Comparison of ENCODE assay signal across 18 cellular contexts in the genomic region with DNA sequence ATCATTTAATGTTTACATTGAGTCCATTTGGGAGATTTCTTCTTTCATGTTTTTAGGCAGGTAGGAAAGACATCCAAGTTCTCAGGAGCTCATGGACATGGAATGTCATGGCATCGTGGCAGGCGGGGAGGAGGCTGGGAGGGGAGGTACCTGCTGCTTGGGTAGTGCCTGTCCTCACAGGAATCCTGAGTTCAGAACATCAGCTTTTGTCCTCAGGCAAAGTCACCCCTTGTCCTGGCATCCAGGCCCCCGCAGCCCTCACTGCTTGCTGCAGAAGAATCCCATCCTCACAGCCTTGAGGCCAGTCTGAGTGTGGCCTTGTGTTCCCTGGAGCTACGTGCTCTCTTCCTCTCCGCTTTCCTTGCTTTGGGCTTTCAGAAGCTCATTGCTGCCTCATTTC.
A peak's percentile ranks its signal among the peaks of the same experiment; 100 is the strongest.
DNase-seq lines count a peak whose midpoint lies in the region; TF ChIP-seq lines count a peak whose summit lies in the region.
"Had no signal": no experiment of that assay in that cellular context is flagged by ENCODE, and none has a peak within 500 bp of the region (broad histone marks: within the 10 kb centered on the region; RNA-seq: fewer than 3 reads in every experiment).

No MANE protein-coding gene starts in this region.

- no peak overlapping the region for H3K4me3 ChIP-seq in BLaER1 treated with 17β-estradiol and CSF1 and Interleukin-3, amounts not matched to agents 10 nM and 100 nM
- H3K4me3 ChIP-seq in HEK293 (ENCODE audit: low read depth, low read length) (no peak overlapping the region), neuronal stem cell (ENCODE audit: low read length in 2 of 2) (peak overlapping the region in 1 of 2 donors; percentile 19)

- H3K14ac ChIP-seq in neuronal stem cell (ENCODE audit: low read length) = no peak overlapping the region

- H4K8ac ChIP-seq in neuronal stem cell (ENCODE audit: low read depth, low read length) = no peak overlapping the region

- no peak for DNase-seq in glutamatergic neuron
- DNase-seq in neuronal stem cell (ENCODE audit: low spot score) = no peak
- no peak for DNase-seq in ACHN
- DNase-seq in SKM-1 (lab: John Stamatoyannopoulos, UW; ENCODE audit: unreplicated experiment) = no peak
- no peak for DNase-seq in DMS114 treated with DMSO at 0.1 percent for 48 hours (lab: John Stamatoyannopoulos, UW; ENCODE audit: unreplicated experiment)
- DNase-seq: Caco-2; CD4-positive, alpha-beta memory T cell; H7; NCI-H1105; NCI-H146; NCI-H2029; NCI-H2227 treated with DMSO at 0.1 percent for 48 hours; NCI-H510A treated with DMSO at 0.1 percent for 48 hours; NCI-H748 treated with DMSO at 0.1 percent for 48 hours; NK-92 treated with Interleukin-12 subunit alpha and Interleukin-12 subunit beta, amount 100 ng/mL, for 24 hours; T-cell had no signal

- WGBS in neuronal stem cell (ENCODE audit: extremely low coverage in 2 of 2, insufficient read length in 2 of 2, insufficient replicate concordance in 1 of 2), 2 donors = no CpG with 5 or more reads among the region's 5 CpGs

- POLR2A ChIA-PET in HEK293 (lab: Yijun Ruan, JAX) = no interaction called here

- peaks cover 71% of the 10 kb centered on the region for H3K4me1 Mint-ChIP-seq in glutamatergic neuron (ENCODE audit: low read depth, unreplicated experiment)
- H3K4me1 Mint-ChIP-seq: T-cell had no signal

- no peak overlapping the region for H3K4ac ChIP-seq in neuronal stem cell (ENCODE audit: low read length)

- peak overlapping the region; percentile 73 for H3K4me3 Mint-ChIP-seq in glutamatergic neuron (ENCODE audit: unreplicated experiment)
- H3K4me3 Mint-ChIP-seq: CD4-positive, alpha-beta memory T cell; T-cell had no signal

- CTCF ChIA-PET in HEK293 (lab: Yijun Ruan, JAX) = no interaction called here

- H3K23ac ChIP-seq in neuronal stem cell (ENCODE audit: low read depth, low read length, poor library complexity) = no peak overlapping the region

- H3K27me3 Mint-ChIP-seq in glutamatergic neuron (ENCODE audit: unreplicated experiment) = peaks cover 10% of the 10 kb centered on the region

- H2BK15ac ChIP-seq in neuronal stem cell (ENCODE audit: low read length) = no peak overlapping the region

- no peak overlapping the region for H2BK120ac ChIP-seq in neuronal stem cell (ENCODE audit: low read depth, low read length)

- TF ChIP-seq CTCF in HEK293 (tag by site-specific recombination; IDR thresholded peaks at IDR 0.05) = 0 out of 2 replicates have a peak, but pooled peaks have one; percentile 7
- TF ChIP-seq CTCF in glutamatergic neuron (IDR thresholded peaks at IDR 0.05; ENCODE audit: partially characterized antibody, unreplicated experiment) = no peak

- H3K27ac ChIP-seq in BLaER1 treated with 17β-estradiol and CSF1 and Interleukin-3, amounts not matched to agents 10 nM and 100 nM = no peak overlapping the region; a peak in 1 of 22 replicates
- H3K27ac ChIP-seq in HEK293 (ENCODE audit: extremely low read depth, low read depth, low read length) (no peak overlapping the region; the same call in 1 of the 2 replicates), neuronal stem cell (replicated peaks; ENCODE audit: low read length) (no peak overlapping the region)

- no peak overlapping the region for H4K91ac ChIP-seq in neuronal stem cell (ENCODE audit: low read depth, low read length, poor library complexity)

- H2AFZ ChIP-seq in neuronal stem cell (ENCODE audit: low read length) = peak overlapping the region; percentile 43

- H3K9ac ChIP-seq in BLaER1 treated with 17β-estradiol and CSF1 and Interleukin-3, amounts not matched to agents 10 nM and 100 nM = no peak overlapping the region
- H3K9ac ChIP-seq in neuronal stem cell (ENCODE audit: low read depth, low read length, poor library complexity) = no peak overlapping the region

- in situ Hi-C loops in ACHN (cut with HindIII; ENCODE audit: low pct_ligation_motif_present, low pct_unique_long_range_greater_than_20kb, low sequenced_read_pairs) = no loop called here

- peak overlapping the region in 10 of 11 experiments; percentile 23 to 54 (median 41); a peak in 19 of 22 replicates for H3K4me2 ChIP-seq in BLaER1 treated with 17β-estradiol and CSF1 and Interleukin-3, amounts not matched to agents 10 nM and 100 nM
- no peak overlapping the region for H3K4me2 ChIP-seq in neuronal stem cell (ENCODE audit: insufficient read depth, low read length, poor library complexity, severe bottlenecking)

- no peaks in the 10 kb centered on the region for H3K79me1 ChIP-seq in neuronal stem cell (ENCODE audit: low read depth, low read length)

- H4K20me1 ChIP-seq in BLaER1 treated with 17β-estradiol and CSF1 and Interleukin-3, amounts not matched to agents 10 nM and 100 nM = no peaks in the 10 kb centered on the region

- no peak overlapping the region for H2BK5ac ChIP-seq in neuronal stem cell (ENCODE audit: low read length)

- H3K27me3 ChIP-seq in BLaER1 treated with 17β-estradiol and CSF1 and Interleukin-3, amounts not matched to agents 10 nM and 100 nM = 0 out of 22 replicates have a peak, but pooled peaks cover 0 to 5% (median 0%) of the 10 kb centered on the region in 11 experiments
- no peaks in the 10 kb centered on the region for H3K27me3 ChIP-seq in neuronal stem cell (ENCODE audit: control insufficient read depth in 3 of 3, insufficient read depth in 3 of 3, low read depth in 1 of 3, low read length in 3 of 3)

- H3K36me3 Mint-ChIP-seq in glutamatergic neuron (ENCODE audit: unreplicated experiment) = no peaks in the 10 kb centered on the region
- H3K36me3 Mint-ChIP-seq: CD4-positive, alpha-beta memory T cell; T-cell had no signal

- peaks cover 15% of the 10 kb centered on the region for H3K9me3 Mint-ChIP-seq in glutamatergic neuron (ENCODE audit: unreplicated experiment)
- H3K9me3 Mint-ChIP-seq: CD4-positive, alpha-beta memory T cell; T-cell had no signal

- H3K36me3 ChIP-seq in BLaER1 treated with 17β-estradiol and CSF1 and Interleukin-3, amounts not matched to agents 10 nM and 100 nM = no peaks in the 10 kb centered on the region
- H3K36me3 ChIP-seq in HEK293 (ENCODE audit: control insufficient read depth in 2 of 2, insufficient read depth in 1 of 2, low read length in 2 of 2) (no peaks in the 10 kb centered on the region), neuronal stem cell (replicated peaks in 1 of 2; ENCODE audit: control insufficient read depth in 2 of 2, insufficient read depth in 2 of 2, low read length in 2 of 2) (no peaks in the 10 kb centered on the region)

- peaks cover 0 to 51% (median 43%) of the 10 kb centered on the region in 10 experiments; a peak in 16 of 20 replicates for H3K4me1 ChIP-seq in BLaER1 treated with 17β-estradiol and CSF1 and Interleukin-3, amounts not matched to agents 10 nM and 100 nM
- H3K4me1 ChIP-seq in HEK293 (ENCODE audit: control insufficient read depth, insufficient read depth, low read length) (peaks cover 15% of the 10 kb centered on the region), neuronal stem cell (ENCODE audit: control insufficient read depth in 2 of 2, insufficient read depth in 1 of 2, low read depth in 1 of 2, low read length in 2 of 2) (peaks cover 22 to 23% of the 10 kb centered on the region in 2 donors)
- H3K4me1 ChIP-seq: Caco-2 had no signal

- H2AK5ac ChIP-seq in neuronal stem cell (ENCODE audit: low read depth, low read length) = no peak overlapping the region

- H3K27ac Mint-ChIP-seq in glutamatergic neuron (ENCODE audit: unreplicated experiment) = peak overlapping the region; percentile 95
- H3K27ac Mint-ChIP-seq: CD4-positive, alpha-beta memory T cell; T-cell had no signal

- H3K9me3 ChIP-seq in BLaER1 treated with 17β-estradiol and CSF1 and Interleukin-3, amounts not matched to agents 10 nM and 100 nM (replicated peaks in 1 of 11) = no peaks in the 10 kb centered on the region
- H3K9me3 ChIP-seq in HEK293 (ENCODE audit: control insufficient read depth, insufficient read depth, low read depth, low read length) (no peaks in the 10 kb centered on the region), neuronal stem cell (replicated peaks in 1 of 2; ENCODE audit: control insufficient read depth in 2 of 2, insufficient read depth in 1 of 2, low read depth in 1 of 2, low read length in 2 of 2) (no peaks in the 10 kb centered on the region)
- H3K9me3 ChIP-seq: Caco-2 had no signal

- no peak overlapping the region for H3K18ac ChIP-seq in neuronal stem cell (ENCODE audit: low read length)

- H2BK12ac ChIP-seq in neuronal stem cell (ENCODE audit: low read length) = no peak overlapping the region

TF ChIP-seq in HEK293, 187 proteins besides CTCF, POLR2A, EP300 and RAD21 (continues in another document):
- TF ChIP-seq ZNF549 (tag by site-specific recombination; IDR thresholded peaks at IDR 0.05) = no peak
- TF ChIP-seq ZNF302 (tag by site-specific recombination; IDR thresholded peaks at IDR 0.05; ENCODE audit: low read depth) = no peak
- no peak for TF ChIP-seq KLF16 (tag by site-specific recombination; IDR thresholded peaks at IDR 0.05)
- TF ChIP-seq WT1 (tag by site-specific recombination; IDR thresholded peaks at IDR 0.05) = no peak
- no peak for TF ChIP-seq ZNF112 (tag by site-specific recombination; IDR thresholded peaks at IDR 0.05)
- TF ChIP-seq ZNF140 (tag by site-specific recombination; IDR thresholded peaks at IDR 0.05) = no peak
- no peak for TF ChIP-seq ZNF560 (tag by site-specific recombination; IDR thresholded peaks at IDR 0.05; ENCODE audit: borderline replicate concordance)
- TF ChIP-seq, protein P1, sequence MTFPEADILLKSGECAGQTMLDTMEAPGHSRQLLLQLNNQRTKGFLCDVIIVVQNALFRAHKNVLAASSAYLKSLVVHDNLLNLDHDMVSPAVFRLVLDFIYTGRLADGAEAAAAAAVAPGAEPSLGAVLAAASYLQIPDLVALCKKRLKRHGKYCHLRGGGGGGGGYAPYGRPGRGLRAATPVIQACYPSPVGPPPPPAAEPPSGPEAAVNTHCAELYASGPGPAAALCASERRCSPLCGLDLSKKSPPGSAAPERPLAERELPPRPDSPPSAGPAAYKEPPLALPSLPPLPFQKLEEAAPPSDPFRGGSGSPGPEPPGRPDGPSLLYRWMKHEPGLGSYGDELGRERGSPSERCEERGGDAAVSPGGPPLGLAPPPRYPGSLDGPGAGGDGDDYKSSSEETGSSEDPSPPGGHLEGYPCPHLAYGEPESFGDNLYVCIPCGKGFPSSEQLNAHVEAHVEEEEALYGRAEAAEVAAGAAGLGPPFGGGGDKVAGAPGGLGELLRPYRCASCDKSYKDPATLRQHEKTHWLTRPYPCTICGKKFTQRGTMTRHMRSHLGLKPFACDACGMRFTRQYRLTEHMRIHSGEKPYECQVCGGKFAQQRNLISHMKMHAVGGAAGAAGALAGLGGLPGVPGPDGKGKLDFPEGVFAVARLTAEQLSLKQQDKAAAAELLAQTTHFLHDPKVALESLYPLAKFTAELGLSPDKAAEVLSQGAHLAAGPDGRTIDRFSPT (tag by site-specific recombination; IDR thresholded peaks at IDR 0.05) = no peak
